ENCODE assay signal across 8 cellular contexts in the genomic region with DNA sequence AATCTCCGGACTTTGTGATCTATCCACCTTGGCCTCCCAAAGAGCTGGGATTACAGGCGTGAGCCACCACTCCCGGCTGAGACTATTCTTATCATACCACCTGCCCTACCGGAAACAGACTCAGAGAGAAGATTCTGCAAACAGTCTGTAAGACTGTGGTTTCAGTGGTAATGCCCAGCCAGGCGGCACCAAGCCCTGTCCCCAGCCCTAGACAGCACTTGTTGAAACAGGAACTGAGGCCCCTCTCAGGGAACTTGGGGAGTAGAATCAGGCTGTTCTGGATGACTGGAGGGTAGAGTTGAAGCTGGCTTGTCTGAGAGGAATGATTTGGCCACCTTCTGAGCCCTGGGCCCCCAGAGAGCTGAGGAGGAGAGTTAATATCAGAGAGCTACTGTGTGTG. TPM values are rescaled to one million over a fixed set of nuclear protein-coding genes. Genes with fewer than 3 reads are reported as not detected.
DNase-seq lines count a peak whose midpoint lies in the region; ATAC-seq, FAIRE-seq and TF ChIP-seq lines count a peak whose summit lies in the region.

No MANE protein-coding gene starts in this region.

- ATAC-seq in GM21737 (IDR thresholded peaks at IDR 0.05; ENCODE audit: unreplicated experiment): peak; percentile 94

- peaks cover 0 to 8% of the 10 kb centered on the region in 2 donors for H3K4me1 ChIP-seq in ascending aorta

- H3K9me3 ChIP-seq in ascending aorta: no peaks in the 10 kb centered on the region

- no peaks in the 10 kb centered on the region for H3K27me3 ChIP-seq in ascending aorta

- peak; percentile 37 for DNase-seq in GM18507 (ENCODE audit: extremely low spot score, insufficient read length, low read depth)
- peak; percentile 84 for DNase-seq in KBM-7
- DNase-seq in glomerular visceral epithelial cell (ENCODE audit: extremely low spot score): peak; percentile 56
- no peak for DNase-seq in NCI-H128 (lab: John Stamatoyannopoulos, UW; ENCODE audit: unreplicated experiment)
- DNase-seq in ascending aorta (ENCODE audit: low spot score in 2 of 2): no peak
- no peak for DNase-seq in cerebellar nuclear complex (lab: John Stamatoyannopoulos, UW)
- no peak for DNase-seq in SW480 (ENCODE audit: low spot score)

- H3K27ac ChIP-seq in ascending aorta: no peak overlapping the region

- no peak for TF ChIP-seq CTCF in ascending aorta (IDR thresholded peaks at IDR 0.05)

- in situ Hi-C loops in KBM-7 (cut with MboI; ENCODE audit: low pct_unique_long_range_greater_than_20kb, low sequenced_read_pairs): no loop called here

- H3K4me3 ChIP-seq in ascending aorta: no peak overlapping the region

- FAIRE-seq in GM18507 (lab: Jason Lieb, UNC): peak; percentile 94

- intact Hi-C loops in ascending aorta (cut with DNase I): no loop called here

- H3K36me3 ChIP-seq in ascending aorta: no peaks in the 10 kb centered on the region

RNA-seq across cellular contexts. Expression of a gene that starts 1.3 kb away (rescaled TPM):
- total RNA-seq in ascending aorta: not detected

RNA-seq across cellular contexts. Expression of a gene that starts 40.0 kb away (rescaled TPM):
- total RNA-seq in ascending aorta: not detected

Comparison
In these comparisons a context has a peak if more than half of its experiments do, and no peak if none do; other contexts are left out.
1. DNase-seq: peak in GM18507 (single experiment), KBM-7 (single experiment) and glomerular visceral epithelial cell (single experiment); none in NCI-H128 (single experiment), ascending aorta (0 of 2), cerebellar nuclear complex (0 of 2) and SW480 (single experiment).